1 cellular context compared by ENCODE assay signal in genomic region chr16:64951681-64952080, GRCh38.
TF ChIP-seq lines count a peak whose summit lies in the region.

No MANE protein-coding gene starts in this region.

TF ChIP-seq in IMR-90, 13 proteins besides CTCF, POLR2A, EP300 and RAD21 (continued from another document):
- TF ChIP-seq RCOR1 (IDR thresholded peaks at IDR 0.05; ENCODE audit: insufficient replicate concordance, low read length) = no peak
- TF ChIP-seq MXI1 (IDR thresholded peaks at IDR 0.05; ENCODE audit: borderline replicate concordance, low read depth, low read length) = no peak
